ENCODE assay signal across 1 cellular context in the genomic region with DNA sequence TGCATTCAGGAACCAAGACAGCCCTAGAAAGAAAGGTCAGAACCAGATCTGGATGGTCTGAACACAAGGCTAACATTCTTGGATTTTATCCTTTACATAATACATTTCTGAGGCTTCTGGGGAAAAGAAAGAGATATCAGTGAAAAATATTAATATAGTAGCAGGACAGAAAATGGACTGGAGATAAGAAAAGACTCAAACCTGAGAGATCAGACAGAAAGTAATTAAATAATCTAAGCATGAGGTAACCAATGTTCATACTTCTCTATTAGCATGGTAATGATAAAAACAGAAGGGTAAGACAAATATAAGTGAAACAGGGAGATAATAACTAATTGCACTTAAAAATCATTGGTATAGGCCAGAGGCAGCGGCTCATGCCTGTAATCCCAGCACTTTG.
TF ChIP-seq lines count a peak whose summit lies in the region.

No MANE protein-coding gene starts in this region.

TF ChIP-seq in SK-N-SH, 30 proteins besides CTCF, POLR2A, EP300 and RAD21 (continued from another document):
- TF ChIP-seq, protein P1, sequence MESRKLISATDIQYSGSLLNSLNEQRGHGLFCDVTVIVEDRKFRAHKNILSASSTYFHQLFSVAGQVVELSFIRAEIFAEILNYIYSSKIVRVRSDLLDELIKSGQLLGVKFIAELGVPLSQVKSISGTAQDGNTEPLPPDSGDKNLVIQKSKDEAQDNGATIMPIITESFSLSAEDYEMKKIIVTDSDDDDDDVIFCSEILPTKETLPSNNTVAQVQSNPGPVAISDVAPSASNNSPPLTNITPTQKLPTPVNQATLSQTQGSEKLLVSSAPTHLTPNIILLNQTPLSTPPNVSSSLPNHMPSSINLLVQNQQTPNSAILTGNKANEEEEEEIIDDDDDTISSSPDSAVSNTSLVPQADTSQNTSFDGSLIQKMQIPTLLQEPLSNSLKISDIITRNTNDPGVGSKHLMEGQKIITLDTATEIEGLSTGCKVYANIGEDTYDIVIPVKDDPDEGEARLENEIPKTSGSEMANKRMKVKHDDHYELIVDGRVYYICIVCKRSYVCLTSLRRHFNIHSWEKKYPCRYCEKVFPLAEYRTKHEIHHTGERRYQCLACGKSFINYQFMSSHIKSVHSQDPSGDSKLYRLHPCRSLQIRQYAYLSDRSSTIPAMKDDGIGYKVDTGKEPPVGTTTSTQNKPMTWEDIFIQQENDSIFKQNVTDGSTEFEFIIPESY (IDR thresholded peaks at IDR 0.05; ENCODE audit: borderline replicate concordance, low read depth), result no peak
- TF ChIP-seq NFIC (IDR thresholded peaks at IDR 0.05; ENCODE audit: borderline replicate concordance) (no peak), TAF1 (IDR thresholded peaks at IDR 0.05; ENCODE audit: borderline replicate concordance, low read depth, low read length) (no peak), RFX5 (IDR thresholded peaks at IDR 0.05; ENCODE audit: low read length) (no peak), SMC3 (IDR thresholded peaks at IDR 0.05; ENCODE audit: low read depth, low read length) (no peak), POLR2AphosphoS5 (IDR thresholded peaks at IDR 0.05; ENCODE audit: low read depth, low read length) (no peak), CHD2 (IDR thresholded peaks at IDR 0.05; ENCODE audit: low read length, partially characterized antibody) (no peak), GABPA (IDR thresholded peaks at IDR 0.05; ENCODE audit: low read depth) (no peak), NRF1 (IDR thresholded peaks at IDR 0.05; ENCODE audit: low read depth, low read length) (no peak), FOXJ3 (CRISPR knock-in tag; IDR thresholded peaks at IDR 0.05) (no peak), GATA2 (CRISPR knock-in tag; IDR thresholded peaks at IDR 0.05) (no peak)
- TF ChIP-seq, protein P2, sequence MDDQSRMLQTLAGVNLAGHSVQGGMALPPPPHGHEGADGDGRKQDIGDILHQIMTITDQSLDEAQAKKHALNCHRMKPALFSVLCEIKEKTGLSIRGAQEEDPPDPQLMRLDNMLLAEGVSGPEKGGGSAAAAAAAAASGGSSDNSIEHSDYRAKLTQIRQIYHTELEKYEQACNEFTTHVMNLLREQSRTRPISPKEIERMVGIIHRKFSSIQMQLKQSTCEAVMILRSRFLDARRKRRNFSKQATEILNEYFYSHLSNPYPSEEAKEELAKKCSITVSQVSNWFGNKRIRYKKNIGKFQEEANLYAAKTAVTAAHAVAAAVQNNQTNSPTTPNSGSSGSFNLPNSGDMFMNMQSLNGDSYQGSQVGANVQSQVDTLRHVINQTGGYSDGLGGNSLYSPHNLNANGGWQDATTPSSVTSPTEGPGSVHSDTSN (IDR thresholded peaks at IDR 0.05), result no peak
- TF ChIP-seq, protein P3, sequence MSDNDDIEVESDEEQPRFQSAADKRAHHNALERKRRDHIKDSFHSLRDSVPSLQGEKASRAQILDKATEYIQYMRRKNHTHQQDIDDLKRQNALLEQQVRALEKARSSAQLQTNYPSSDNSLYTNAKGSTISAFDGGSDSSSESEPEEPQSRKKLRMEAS (IDR thresholded peaks at IDR 0.05; ENCODE audit: low read depth), result no peak
